ENCODE assay signal across 1 cellular context in the genomic region with DNA sequence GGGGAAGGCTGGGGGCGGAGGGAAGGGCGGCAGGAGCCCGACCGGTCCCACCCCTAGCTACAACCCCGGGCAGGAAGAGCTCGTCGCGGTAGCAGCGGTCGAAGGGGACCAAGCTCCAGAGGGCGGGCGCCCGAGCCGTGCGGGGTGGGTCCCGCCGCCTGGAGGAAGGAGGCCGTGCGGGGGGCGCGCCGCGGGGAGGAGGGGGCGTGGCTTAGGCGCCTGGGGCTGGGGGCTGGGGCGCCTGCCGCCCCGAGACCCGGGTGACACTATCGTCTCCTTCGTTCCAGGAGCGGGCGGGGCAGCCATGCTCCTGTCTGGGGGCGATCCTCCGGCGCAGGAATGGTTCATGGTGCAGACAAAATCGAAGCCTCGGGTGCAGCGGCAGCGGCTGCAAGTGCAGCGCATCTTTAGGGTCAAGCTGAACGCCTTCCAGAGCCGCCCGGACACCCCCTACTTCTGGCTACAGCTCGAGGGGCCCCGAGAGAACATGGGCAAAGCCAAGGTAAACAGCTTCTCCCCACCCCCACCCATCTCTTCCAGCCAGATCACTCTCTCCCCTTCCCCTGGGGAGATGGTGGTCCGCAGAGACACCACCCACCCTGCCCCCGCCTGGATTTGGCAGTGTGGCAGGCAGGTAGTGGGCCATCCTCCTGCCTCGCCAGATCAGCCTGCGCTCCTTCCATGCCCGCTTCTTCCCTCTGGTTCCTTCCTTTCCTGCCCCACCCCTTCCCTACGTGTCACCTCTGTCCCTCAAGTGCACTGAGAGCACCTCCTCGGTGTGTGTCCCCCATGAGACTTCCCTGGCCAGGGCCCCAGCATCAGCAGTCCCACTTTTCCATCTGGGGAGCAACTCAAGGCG.
TF ChIP-seq lines count a peak whose summit lies in the region.

A gene (plus strand): TSS at position 61 of the 859 bp plus-strand sequence. CDS start 244 bp downstream, at position 305.

TF ChIP-seq in A549, 52 proteins besides CTCF, POLR2A, EP300 and RAD21 (continued from another document):
- TF ChIP-seq, protein P1, sequence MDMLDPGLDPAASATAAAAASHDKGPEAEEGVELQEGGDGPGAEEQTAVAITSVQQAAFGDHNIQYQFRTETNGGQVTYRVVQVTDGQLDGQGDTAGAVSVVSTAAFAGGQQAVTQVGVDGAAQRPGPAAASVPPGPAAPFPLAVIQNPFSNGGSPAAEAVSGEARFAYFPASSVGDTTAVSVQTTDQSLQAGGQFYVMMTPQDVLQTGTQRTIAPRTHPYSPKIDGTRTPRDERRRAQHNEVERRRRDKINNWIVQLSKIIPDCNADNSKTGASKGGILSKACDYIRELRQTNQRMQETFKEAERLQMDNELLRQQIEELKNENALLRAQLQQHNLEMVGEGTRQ (IDR thresholded peaks at IDR 0.05) = no peak
TF ChIP-seq in A549: peak in this region for 0.
